Comparison of ENCODE assay signal across 34 cellular contexts in the genomic region with DNA sequence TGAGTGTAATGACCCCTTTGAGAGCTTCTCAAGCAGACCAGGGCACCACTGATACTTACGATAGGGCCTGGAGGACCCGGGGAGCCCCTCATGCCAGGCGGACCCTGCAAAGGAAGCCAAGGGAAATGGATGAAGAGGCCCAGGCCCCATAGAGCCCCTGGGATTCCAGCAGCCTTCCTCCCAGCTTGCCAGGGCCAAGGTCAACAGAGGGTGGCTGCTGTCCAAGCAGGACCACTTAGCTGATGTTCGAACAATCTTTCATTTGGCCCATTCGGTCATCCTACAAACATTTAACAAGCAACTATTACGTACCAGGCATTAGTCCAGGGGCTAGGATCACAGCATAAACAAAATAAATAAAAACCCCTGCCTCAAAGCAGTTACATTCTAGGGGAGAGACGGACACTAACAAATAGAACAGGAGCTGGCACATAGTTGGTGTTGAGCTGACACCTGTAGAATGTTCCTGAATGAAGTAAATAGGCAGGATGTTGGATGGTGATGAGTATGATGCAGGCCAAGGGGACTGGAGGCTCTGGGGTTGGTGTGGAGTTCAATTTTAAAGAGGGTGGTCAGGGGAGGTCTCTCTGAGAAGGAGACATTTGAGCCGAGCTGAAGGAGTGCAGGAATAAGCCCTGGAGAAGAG. TPM values are rescaled to one million over a fixed set of nuclear protein-coding genes. Genes with fewer than 3 reads are reported as not detected.
DNase-seq lines count a peak whose midpoint lies in the region; ATAC-seq and TF ChIP-seq lines count a peak whose summit lies in the region.
"Had no signal": no experiment of that assay in that cellular context is flagged by ENCODE, and none has a peak within 500 bp of the region (broad histone marks: within the 10 kb centered on the region; RNA-seq: fewer than 3 reads in every experiment).

No MANE protein-coding gene starts in this region.

- H3K9me3 ChIP-seq in left ventricle myocardium inferior (replicated peaks): no peaks in the 10 kb centered on the region
- H3K9me3 ChIP-seq in heart left ventricle: no peaks in the 10 kb centered on the region
- no peaks in the 10 kb centered on the region for H3K9me3 ChIP-seq in esophagus muscularis mucosa
- no peaks in the 10 kb centered on the region for H3K9me3 ChIP-seq in ovary
- H3K9me3 ChIP-seq in vagina: no peaks in the 10 kb centered on the region
- H3K9me3 ChIP-seq: A549, esophagus squamous epithelium, upper lobe of right lung had no signal

- 50 to 64% (median 60%) methylated on average over 8 of the region's 8 CpGs for WGBS in heart left ventricle, 4 donors
- 67% methylated on average over 8 of the region's 8 CpGs for WGBS in esophagus muscularis mucosa
- WGBS in ovary, 3 donors: 19 to 46% (median 35%) methylated on average over 8 of the region's 8 CpGs

- no peak for DNase-seq in left ventricle myocardium inferior
- no peak for DNase-seq in heart left ventricle
- DNase-seq in esophagus muscularis mucosa (ENCODE audit: extremely low spot score): no peak
- DNase-seq in ovary: peak in 4 of 5 donors; percentile 47 to 77 (median 70)
- no peak for DNase-seq in vagina (ENCODE audit: extremely low spot score in 2 of 2)
- DNase-seq in GM20000 (ENCODE audit: low spot score): no peak
- DNase-seq in NCI-H1417 (lab: John Stamatoyannopoulos, UW): no peak
- DNase-seq: activated B cell treated with CpG ODN at 0.5 μM for 24 hours; activated CD4-positive, alpha-beta T cell treated with anti-CD3 and anti-CD28 coated beads, Interleukin-2, amount 10 ng/mL, durations not matched to agents 7 days and 5 days; activated gamma-delta T cell treated with Interleukin-2 at 50 U/mL for 16 hours; activated naive CD8-positive, alpha-beta T cell treated with anti-CD3 and anti-CD28 coated beads, Interleukin-2, amount 50 U/mL, for 24 hours; activated T-cell treated with anti-CD3 and anti-CD28 coated beads, Interleukin-2, amount 50 U/mL, for 4 hours; CD4-positive, alpha-beta T cell; esophagus squamous epithelium; foreskin melanocyte; GM23248; HFFc6; hypothalamus; KBM-7; left cardiac atrium; NCI-H1092; NCI-H187; NCI-H2171; OCI-M1; stimulated activated CD4-positive, alpha-beta T cell treated with anti-CD3 and anti-CD28 coated beads, Interleukin-4, amount 100 ng/mL, for 24 hours; upper lobe of right lung had no signal

- H3K27ac ChIP-seq in left ventricle myocardium inferior (replicated peaks) (peak overlapping the region; percentile 81), heart left ventricle (peak overlapping the region in 6 of 12 donors; percentile 6 to 82 (median 76)), esophagus muscularis mucosa (replicated peaks in 1 of 4) (peak overlapping the region; percentile 0 to 78 (median 74)), ovary (peak overlapping the region in 1 of 2 donors; percentile 43), vagina (peak overlapping the region; percentile 72)
- H3K27ac ChIP-seq: GM23248, upper lobe of right lung had no signal

- no peak for TF ChIP-seq EP300 in esophagus muscularis mucosa (IDR thresholded peaks at IDR 0.05)
- no peak for TF ChIP-seq EP300 in ovary (IDR thresholded peaks at IDR 0.05)

- H3K36me3 ChIP-seq in left ventricle myocardium inferior (no peaks in the 10 kb centered on the region), heart left ventricle (no peaks in the 10 kb centered on the region), esophagus muscularis mucosa (peaks cover 0 to 7% (median 0%) of the 10 kb centered on the region in 4 donors), ovary (no peaks in the 10 kb centered on the region), vagina (no peaks in the 10 kb centered on the region)
- H3K36me3 ChIP-seq: esophagus squamous epithelium, upper lobe of right lung had no signal

- no peak overlapping the region for H3K4me3 ChIP-seq in left ventricle myocardium inferior
- no peak overlapping the region for H3K4me3 ChIP-seq in heart left ventricle
- no peak overlapping the region for H3K4me3 ChIP-seq in esophagus muscularis mucosa
- H3K4me3 ChIP-seq in ovary: no peak overlapping the region
- no peak overlapping the region for H3K4me3 ChIP-seq in vagina
- H3K4me3 ChIP-seq: A549, esophagus squamous epithelium, GM23248, SK-N-MC, upper lobe of right lung had no signal

- no peak for TF ChIP-seq CTCF in left ventricle myocardium inferior (IDR thresholded peaks at IDR 0.05; ENCODE audit: borderline replicate concordance)
- no peak for TF ChIP-seq CTCF in heart left ventricle (IDR thresholded peaks at IDR 0.05)
- no peak for TF ChIP-seq CTCF in esophagus muscularis mucosa (IDR thresholded peaks at IDR 0.05)
- TF ChIP-seq CTCF in ovary (IDR thresholded peaks at IDR 0.05): no peak
- TF ChIP-seq CTCF in vagina (IDR thresholded peaks at IDR 0.05): no peak
- no peak for TF ChIP-seq CTCF in GM20000 (IDR thresholded peaks at IDR 0.05; ENCODE audit: extremely low read depth, missing control alignments)

- TF ChIP-seq POLR2A in heart left ventricle (IDR thresholded peaks at IDR 0.05): no peak
- TF ChIP-seq POLR2A in esophagus muscularis mucosa (IDR thresholded peaks at IDR 0.05; ENCODE audit: low read depth): no peak
- no peak for TF ChIP-seq POLR2A in ovary (IDR thresholded peaks at IDR 0.05)
- TF ChIP-seq POLR2A in vagina (IDR thresholded peaks at IDR 0.05): no peak

- H3K4me1 ChIP-seq in left ventricle myocardium inferior (peaks cover 84% of the 10 kb centered on the region), heart left ventricle (peaks cover 0 to 88% (median 48%) of the 10 kb centered on the region in 12 donors), esophagus muscularis mucosa (peaks cover 61 to 92% (median 86%) of the 10 kb centered on the region in 4 donors), ovary (ENCODE audit: insufficient read depth) (peaks cover 18% of the 10 kb centered on the region), vagina (peaks cover 74% of the 10 kb centered on the region)

- no peaks in the 10 kb centered on the region for H3K27me3 ChIP-seq in left ventricle myocardium inferior (ENCODE audit: low read depth)
- H3K27me3 ChIP-seq in heart left ventricle: peaks cover 0 to 4% (median 0%) of the 10 kb centered on the region in 9 donors
- no peaks in the 10 kb centered on the region for H3K27me3 ChIP-seq in esophagus muscularis mucosa
- H3K27me3 ChIP-seq in ovary: no peaks in the 10 kb centered on the region
- no peaks in the 10 kb centered on the region for H3K27me3 ChIP-seq in vagina
- H3K27me3 ChIP-seq: esophagus squamous epithelium, upper lobe of right lung had no signal

- ATAC-seq in heart left ventricle (no peak), HG03571 (IDR thresholded peaks at IDR 0.05; ENCODE audit: unreplicated experiment) (no peak)
- ATAC-seq: A549; activated naive CD8-positive, alpha-beta T cell treated with anti-CD3 and anti-CD28 coated beads, Interleukin-2, amount 50 U/mL, for 24 hours; activated T-cell treated with anti-CD3 and anti-CD28 coated beads, Interleukin-2, amount 50 U/mL, for 4 hours; left cardiac atrium; upper lobe of right lung had no signal

- intact Hi-C loops in left ventricle myocardium inferior (cut with micrococcal nuclease) (no loop called here), heart left ventricle (cut with DNase I) (loop anchor here in 5 of 10 donors (2.0 to 5.0 kb wide), 3 partner anchors 41 to 46 kb away; no protein-coding TSS in a partner anchor), esophagus muscularis mucosa (cut with DNase I) (no loop called here), ovary (cut with DNase I) (loop anchor here in 1 of 4 donors (2.0 kb wide), 1 partner anchor 35 kb away; no protein-coding TSS in a partner anchor), vagina (cut with DNase I) (no loop called here)

RNA-seq across cellular contexts. Expression of a gene that starts 27.0 kb away (rescaled TPM):
- 36.4 TPM for total RNA-seq in left ventricle myocardium inferior
- total RNA-seq in heart left ventricle: 10 to 100 TPM; 32.2 to 55.4 (median 42.4) TPM
- 100 to 1,000 TPM in 1 of 2 donors, 10 to 100 TPM in 1; 36.1 to 106 TPM for polyA plus RNA-seq in heart left ventricle
- total RNA-seq in esophagus muscularis mucosa: 100 to 1,000 TPM in 1 of 4 donors, 10 to 100 TPM in 3; 61.5 to 101 (median 92.9) TPM
- total RNA-seq in ovary: 10 to 100 TPM; 31.7 to 65.2 (median 59.9) TPM
- polyA plus RNA-seq in ovary: 10 to 100 TPM; 54.3 to 58.2 TPM
- 53.3 TPM for total RNA-seq in vagina

RNA-seq across cellular contexts. Expression of a gene that starts 32.1 kb away (rescaled TPM):
- total RNA-seq in left ventricle myocardium inferior (18.3 TPM), heart left ventricle (10 to 100 TPM; 10.1 to 24.1 (median 13.1) TPM), esophagus muscularis mucosa (10 to 100 TPM; 35.1 to 62.7 (median 47.6) TPM), ovary (100 to 1,000 TPM in 5 of 7 donors, 10 to 100 TPM in 2; 64.4 to 237 (median 157) TPM), vagina (82.3 TPM)
- polyA plus RNA-seq in heart left ventricle (10 to 100 TPM in 1 of 2 donors, 1 to 10 TPM in 1; 7.5 to 15.8 TPM), ovary (100 to 1,000 TPM in 1 of 2 donors, 10 to 100 TPM in 1; 19.8 to 194 TPM)
- total RNA-seq: activated CD4-positive, alpha-beta T cell treated with anti-CD3 and anti-CD28 coated beads, Interleukin-2, amount 10 ng/mL, durations not matched to agents 7 days and 5 days; CD4-positive, alpha-beta T cell had no signal

RNA-seq across cellular contexts. Expression of a gene that starts 54.2 kb away (rescaled TPM):
- total RNA-seq in left ventricle myocardium inferior (0.44 TPM), heart left ventricle (under 1 TPM in 5 of 9 donors, not detected in 4; 0.21 to 0.82 (median 0.30) TPM), esophagus muscularis mucosa (1 to 10 TPM in 2 of 4 donors, under 1 TPM in 1, not detected in 1; 0.45 to 1.8 (median 1.7) TPM), ovary (not detected), vagina (not detected)
- polyA plus RNA-seq in heart left ventricle (under 1 TPM; 0.24 to 0.50 TPM), ovary (not detected)
- total RNA-seq: activated B cell treated with CpG ODN at 0.5 μM for 24 hours; activated CD4-positive, alpha-beta T cell treated with anti-CD3 and anti-CD28 coated beads, Interleukin-2, amount 10 ng/mL, durations not matched to agents 7 days and 5 days; activated T-cell treated with anti-CD3 and anti-CD28 coated beads, Interleukin-2, amount 50 U/mL, for 4 hours; CD4-positive, alpha-beta T cell; GM23248; HFFc6; M059J; NCI-H460; neural crest cell; posterior vena cava; T-helper 1 cell treated with Interleukin-12 subunit alpha and Interleukin-12 subunit beta and Interleukin-4 antibody, amounts not matched to agents 30 ng/mL and 1 ng/mL, for 36 hours; upper lobe of right lung had no signal
- polyA plus RNA-seq: A549, GM23248 had no signal

Comparison
In these comparisons a context has a peak if more than half of its experiments do, and no peak if none do; other contexts are left out.
1. DNase-seq: peak in ovary (4 of 5); none in left ventricle myocardium inferior (single experiment), heart left ventricle (0 of 5), esophagus muscularis mucosa (single experiment), vagina (0 of 2), GM20000 (single experiment) and NCI-H1417 (0 of 3).